ENCODE assay signal across 9 cellular contexts in genomic region chr11:8719260-8720190, GRCh38. TPM values are rescaled to one million over a fixed set of nuclear protein-coding genes. Genes with fewer than 3 reads are reported as not detected.
DNase-seq lines count a peak whose midpoint lies in the region; FAIRE-seq lines count a peak whose summit lies in the region.
"Had no signal": no experiment of that assay in that cellular context is flagged by ENCODE, and none has a peak within 500 bp of the region (broad histone marks: within the 10 kb centered on the region; RNA-seq: fewer than 3 reads in every experiment).

No MANE protein-coding gene starts in this region.

- WGBS in mesendoderm (ENCODE audit: extremely low coverage, insufficient coverage, low lambda C conversion rate): no CpG with 5 or more reads among the region's 7 CpGs

- H3K4me3 ChIP-seq in duodenal mucosa (ENCODE audit: low read depth in 1 of 2, low read length in 2 of 2) (peak overlapping the region in 1 of 2 donors; percentile 7), mesendoderm (ENCODE audit: low read length) (no peak overlapping the region)

- H3K79me2 ChIP-seq in mesendoderm (ENCODE audit: control insufficient read depth, insufficient read depth, low read length): no peaks in the 10 kb centered on the region

- no peak overlapping the region for H2BK15ac ChIP-seq in mesendoderm (replicated peaks; ENCODE audit: low read depth)

- FAIRE-seq in urothelium cell line (lab: Jason Lieb, UNC): peak; percentile 53

- H2BK120ac ChIP-seq in mesendoderm (ENCODE audit: low read depth, low read length): no peak overlapping the region

- H3K18ac ChIP-seq in mesendoderm (ENCODE audit: low read length): peak overlapping the region; percentile 69

- peak overlapping the region; percentile 91 for H2BK5ac ChIP-seq in mesendoderm (ENCODE audit: low read length)

- H3K4me2 ChIP-seq in mesendoderm (ENCODE audit: low read length): no peak overlapping the region

- H4K5ac ChIP-seq in mesendoderm (ENCODE audit: low read length): no peak overlapping the region

- H3K4ac ChIP-seq in mesendoderm (ENCODE audit: low read depth, low read length): no peak overlapping the region

- DNase-seq in M059J (ENCODE audit: low read depth) (peak; percentile 98), mesendoderm (peak; percentile 88), urothelium cell line (ENCODE audit: low spot score) (peak; percentile 82), ecto neural progenitor cell (ENCODE audit: low spot score) (no peak), NCI-H1930 (lab: John Stamatoyannopoulos, UW) (no peak), DMS79 treated with DMSO at 0.1 percent for 48 hours (lab: John Stamatoyannopoulos, UW) (no peak)
- DNase-seq: activated naive CD8-positive, alpha-beta T cell treated with anti-CD3 and anti-CD28 coated beads, Interleukin-2, amount 10 ng/mL, durations not matched to agents 7 days and 5 days; NCI-H748 treated with DMSO at 0.1 percent for 48 hours had no signal

- H3K4me1 ChIP-seq in duodenal mucosa (ENCODE audit: control insufficient read depth in 1 of 2, insufficient read depth in 2 of 2, low read length in 2 of 2) (peaks cover 61 to 63% of the 10 kb centered on the region in 2 donors), mesendoderm (ENCODE audit: control insufficient read depth, low read depth, low read length) (peaks cover 40% of the 10 kb centered on the region)

- H3K23ac ChIP-seq in mesendoderm (ENCODE audit: low read length): peak overlapping the region; percentile 36

- peak overlapping the region; percentile 96 for H2AK5ac ChIP-seq in mesendoderm (ENCODE audit: low read length)

- no peaks in the 10 kb centered on the region for H3K27me3 ChIP-seq in duodenal mucosa (ENCODE audit: control insufficient read depth in 1 of 2, insufficient read depth in 2 of 2, low read length in 2 of 2)
- no peaks in the 10 kb centered on the region for H3K27me3 ChIP-seq in mesendoderm (ENCODE audit: insufficient read depth, low read length, poor library complexity)

- H3K9ac ChIP-seq in duodenal mucosa (ENCODE audit: low read depth in 1 of 2, low read length in 2 of 2) (no peak overlapping the region), mesendoderm (ENCODE audit: low read length) (peak overlapping the region; percentile 14)

- H3K56ac ChIP-seq in mesendoderm (ENCODE audit: low read length): peak overlapping the region; percentile 46

- H3K79me1 ChIP-seq in mesendoderm (ENCODE audit: low read length): no peaks in the 10 kb centered on the region

- peak overlapping the region; percentile 54 for H3K27ac ChIP-seq in duodenal mucosa (ENCODE audit: low read depth, low read length)
- H3K27ac ChIP-seq in mesendoderm (ENCODE audit: low read depth, low read length): peak overlapping the region; percentile 57

- peaks cover 11 to 34% of the 10 kb centered on the region in 2 donors for H3K36me3 ChIP-seq in duodenal mucosa (ENCODE audit: control insufficient read depth in 1 of 2, insufficient read depth in 2 of 2, low read length in 2 of 2)
- no peaks in the 10 kb centered on the region for H3K36me3 ChIP-seq in mesendoderm (ENCODE audit: control insufficient read depth, insufficient read depth, low read length)

- no peak overlapping the region for H4K8ac ChIP-seq in mesendoderm (ENCODE audit: low read depth, low read length)

- no peaks in the 10 kb centered on the region for H3K9me3 ChIP-seq in duodenal mucosa (ENCODE audit: control insufficient read depth in 1 of 2, low read length in 2 of 2)

RNA-seq across cellular contexts. Expression of gene RPL27A, which starts 36.9 kb away (rescaled TPM):
- total RNA-seq in M059J (2014; rRNA removed; shearing (Covaris generic)): 728 and 753 TPM in 2 replicates
- polyA plus RNA-seq in mesendoderm (2013, experiment 1 of 2): 2,670 TPM
- 2,699 TPM for polyA plus RNA-seq in mesendoderm (2013, experiment 2 of 2)

RNA-seq across cellular contexts. Expression of gene TRIM66, which starts 37.1 kb away (rescaled TPM):
- 2.2 and 4.1 TPM in 2 replicates for total RNA-seq in M059J (2014; rRNA removed; shearing (Covaris generic))
- 0.79 TPM for polyA plus RNA-seq in mesendoderm (2013, experiment 1 of 2)
- polyA plus RNA-seq in mesendoderm (2013, experiment 2 of 2): 0.87 TPM

Comparison
In these comparisons a context has a peak if more than half of its experiments do, and no peak if none do; other contexts are left out.
1. DNase-seq: peak in M059J (single experiment), mesendoderm (single experiment) and urothelium cell line (single experiment); none in ecto neural progenitor cell (single experiment), NCI-H1930 (0 of 2) and DMS79 treated with DMSO at 0.1 percent for 48 hours (single experiment).